8 cellular contexts compared by ENCODE assay signal in the genomic region with DNA sequence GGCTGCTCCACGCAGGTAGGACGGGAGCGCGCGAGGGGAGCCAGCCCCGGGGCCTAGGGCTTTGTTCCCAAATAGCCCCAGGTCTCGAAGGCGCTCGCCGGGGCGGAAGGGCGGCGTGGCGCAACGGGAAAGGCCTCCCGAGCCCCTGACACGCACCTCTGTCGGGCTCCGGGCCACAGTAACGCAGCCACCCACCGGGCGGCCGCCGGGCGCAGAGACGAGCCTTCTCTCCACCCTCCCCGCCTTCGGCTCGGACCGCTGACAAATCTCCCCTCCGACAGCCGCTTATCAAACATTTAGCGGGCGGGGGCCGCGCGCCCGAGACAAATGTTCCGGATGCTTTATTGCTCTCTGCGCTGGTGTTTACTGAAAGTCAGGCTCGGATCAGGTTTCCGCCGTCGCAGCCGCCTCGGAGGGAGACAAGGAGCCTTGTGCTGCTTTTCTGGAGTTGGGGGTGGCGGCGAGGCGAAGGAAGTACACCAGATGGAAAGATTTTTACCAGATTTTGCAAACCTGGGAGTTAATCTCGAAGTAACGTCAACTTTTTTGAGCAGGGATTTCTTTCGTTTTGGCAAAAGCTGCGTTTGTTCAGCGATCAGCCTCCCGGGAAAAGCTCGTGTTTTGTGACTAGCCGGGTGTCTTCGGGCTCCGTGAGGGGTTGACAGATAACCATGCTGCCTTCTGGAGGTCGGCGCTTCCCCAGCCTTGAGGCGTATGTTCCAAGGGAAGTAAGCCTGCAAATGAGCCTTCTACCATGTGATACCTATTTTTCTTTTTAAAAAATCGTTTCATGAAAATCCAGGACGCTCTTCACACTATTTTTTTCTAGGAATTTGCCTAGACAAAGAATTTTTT. TPM values are rescaled to one million over a fixed set of nuclear protein-coding genes. Genes with fewer than 3 reads are reported as not detected.
DNase-seq lines count a peak whose midpoint lies in the region; ATAC-seq and TF ChIP-seq lines count a peak whose summit lies in the region.

No MANE protein-coding gene starts in this region.

- no peak overlapping the region for H3K27ac Mint-ChIP-seq in dendritic cell treated with granulocyte-macrophage colony-stimulating factor and Interleukin-4, amounts not matched to agents 40 ng/mL and 50 ng/mL, for 4 days

- H3K9me3 ChIP-seq in right lobe of liver, result no peaks in the 10 kb centered on the region

- H3K27ac ChIP-seq in right lobe of liver, result peak overlapping the region; percentile 80 to 94 (median 87)

- intact Hi-C loops in dendritic cell treated with granulocyte-macrophage colony-stimulating factor and Interleukin-4, amounts not matched to agents 40 ng/mL and 50 ng/mL, for 4 days (cut with micrococcal nuclease), result loop anchor here (5.0 to 10.0 kb wide), 3 partner anchors 550 to 1587 kb away; no protein-coding TSS in a partner anchor
- intact Hi-C loops in right lobe of liver (cut with DNase I), result no loop called here

- peaks cover 44% of the 10 kb centered on the region for H3K4me1 Mint-ChIP-seq in dendritic cell treated with granulocyte-macrophage colony-stimulating factor and Interleukin-4, amounts not matched to agents 40 ng/mL and 50 ng/mL, for 4 days (ENCODE audit: low read depth)

- H3K4me3 Mint-ChIP-seq in dendritic cell treated with granulocyte-macrophage colony-stimulating factor and Interleukin-4, amounts not matched to agents 40 ng/mL and 50 ng/mL, for 4 days, result peak overlapping the region; percentile 83

- peak; percentile 5 for TF ChIP-seq POLR2A in right lobe of liver (IDR thresholded peaks at IDR 0.05)

- DNase-seq in NCI-H1436 (lab: John Stamatoyannopoulos, UW) (peak; percentile 47), NCI-H1436 treated with DMSO at 0.1 percent for 48 hours (lab: John Stamatoyannopoulos, UW) (no peak), NCI-H187 (lab: John Stamatoyannopoulos, UW) (peak; percentile 68 to 72), right lobe of liver (peak; percentile 60 to 73 (median 68))
- peak; percentile 71 for DNase-seq in activated CD4-positive, alpha-beta T cell treated with anti-CD3 and anti-CD28 coated beads for 48 hours
- DNase-seq in stimulated activated CD4-positive, alpha-beta T cell treated with anti-CD3 and anti-CD28 coated beads, Interleukin-4, amount 100 ng/mL, for 4 hours, result peak; percentile 50 to 53

- under 1% methylated on average over 15 of the region's 64 CpGs for WGBS in right lobe of liver (ENCODE audit: insufficient coverage, low coverage, low lambda C conversion rate, missing lambda C conversion rate)

- no peaks in the 10 kb centered on the region for H3K9me3 Mint-ChIP-seq in dendritic cell treated with granulocyte-macrophage colony-stimulating factor and Interleukin-4, amounts not matched to agents 40 ng/mL and 50 ng/mL, for 4 days

- no peaks in the 10 kb centered on the region for H3K27me3 ChIP-seq in right lobe of liver

- no peak for TF ChIP-seq CTCF in right lobe of liver (IDR thresholded peaks at IDR 0.05)

- H3K36me3 ChIP-seq in right lobe of liver, result no peaks in the 10 kb centered on the region

- peaks cover 12% of the 10 kb centered on the region for H3K36me3 Mint-ChIP-seq in dendritic cell treated with granulocyte-macrophage colony-stimulating factor and Interleukin-4, amounts not matched to agents 40 ng/mL and 50 ng/mL, for 4 days (ENCODE audit: low read depth)

- peaks cover 0 to 36% (median 2%) of the 10 kb centered on the region in 4 donors for H3K4me1 ChIP-seq in right lobe of liver

- H3K4me3 ChIP-seq in right lobe of liver, result peak overlapping the region; percentile 74 to 88 (median 81)

- ATAC-seq in HG02623 (IDR thresholded peaks at IDR 0.05; ENCODE audit: unreplicated experiment) (peak; percentile 18), right lobe of liver (peak; percentile 29 to 48 (median 36))

- H3K27me3 Mint-ChIP-seq in dendritic cell treated with granulocyte-macrophage colony-stimulating factor and Interleukin-4, amounts not matched to agents 40 ng/mL and 50 ng/mL, for 4 days, result peaks cover 90% of the 10 kb centered on the region

RNA-seq across cellular contexts. Expression of a gene that starts 1.0 kb away (rescaled TPM):
- 10 to 100 TPM in 1 of 6 experiments, 1 to 10 TPM in 5; 4.5 to 10.5 (median 5.1) TPM for total RNA-seq in right lobe of liver
